ENCODE assay signal across 8 cellular contexts in genomic region chr1:224434447-224435317, GRCh38. TPM values are rescaled to one million over a fixed set of nuclear protein-coding genes. Genes with fewer than 3 reads are reported as not detected.
DNase-seq lines count a peak whose midpoint lies in the region; ATAC-seq and TF ChIP-seq lines count a peak whose summit lies in the region.

TSS of gene WDR26 (minus strand) at chr1:224434797.

- peaks cover 1% of the 10 kb centered on the region for H3K36me3 Mint-ChIP-seq in IgD-negative memory B cell
- peaks cover 17% of the 10 kb centered on the region for H3K36me3 Mint-ChIP-seq in activated T-cell treated with anti-CD3 and anti-CD28 coated beads, Interleukin-2, amount 50 U/mL, for 4 hours (ENCODE audit: insufficient read depth)

- TF ChIP-seq POLR2A in Peyer's patch (IDR thresholded peaks at IDR 0.05) (peak; percentile 66 to 67), esophagus muscularis mucosa (IDR thresholded peaks at IDR 0.05; ENCODE audit: low read depth) (peak; percentile 35)

- peak; percentile 3 for TF ChIP-seq EP300 in esophagus muscularis mucosa (IDR thresholded peaks at IDR 0.05)

- peak within 1 kb of the TSS; percentile 93 to 95 (median 93) for H3K27ac Mint-ChIP-seq in IgD-negative memory B cell

- peak; percentile 88 for ATAC-seq in GM21576 (IDR thresholded peaks at IDR 0.05; ENCODE audit: unreplicated experiment)
- ATAC-seq in activated T-cell treated with anti-CD3 and anti-CD28 coated beads, Interleukin-2, amount 50 U/mL, for 4 hours: peak; percentile 88

- peak; percentile 69 for DNase-seq in DMS79 (lab: John Stamatoyannopoulos, UW)
- DNase-seq in Peyer's patch: peak; percentile 86 to 94 (median 91)
- peak; percentile 70 for DNase-seq in activated T-cell treated with anti-CD3 and anti-CD28 coated beads, Interleukin-2, amount 50 U/mL, for 4 hours
- DNase-seq in esophagus muscularis mucosa (ENCODE audit: extremely low spot score): no peak
- DNase-seq in stimulated activated CD8-positive, alpha-beta memory T cell treated with anti-CD3 and anti-CD28 coated beads, Interleukin-7, amount 100 ng/mL, for 4 hours (ENCODE audit: low read depth in 2 of 2): peak; percentile 74 to 76

- no peaks in the 10 kb centered on the region for H3K27me3 Mint-ChIP-seq in IgD-negative memory B cell
- no peaks in the 10 kb centered on the region for H3K27me3 Mint-ChIP-seq in activated T-cell treated with anti-CD3 and anti-CD28 coated beads, Interleukin-2, amount 50 U/mL, for 4 hours (ENCODE audit: low read depth)

- no peaks in the 10 kb centered on the region for H3K9me3 Mint-ChIP-seq in IgD-negative memory B cell
- no peaks in the 10 kb centered on the region for H3K9me3 Mint-ChIP-seq in activated T-cell treated with anti-CD3 and anti-CD28 coated beads, Interleukin-2, amount 50 U/mL, for 4 hours

- TF ChIP-seq CTCF in Peyer's patch (IDR thresholded peaks at IDR 0.05) (peak in 5 of 6 experiments; percentile 15 to 41 (median 40)), esophagus muscularis mucosa (IDR thresholded peaks at IDR 0.05) (peak in 1 of 3 experiments; percentile 14)

- H3K27me3 ChIP-seq in Peyer's patch (no peaks in the 10 kb centered on the region), esophagus muscularis mucosa (no peaks in the 10 kb centered on the region), muscle layer of duodenum (ENCODE audit: low read depth, low read length) (no peaks in the 10 kb centered on the region)

- peak within 1 kb of the TSS; percentile 90 to 98 (median 96) for H3K4me3 Mint-ChIP-seq in IgD-negative memory B cell
- peak within 1 kb of the TSS; percentile 94 for H3K4me3 Mint-ChIP-seq in activated T-cell treated with anti-CD3 and anti-CD28 coated beads, Interleukin-2, amount 50 U/mL, for 4 hours

- H3K36me3 ChIP-seq in Peyer's patch: no peaks in the 10 kb centered on the region
- H3K36me3 ChIP-seq in esophagus muscularis mucosa: peaks cover 0 to 6% (median 2%) of the 10 kb centered on the region in 4 donors
- H3K36me3 ChIP-seq in muscle layer of duodenum (ENCODE audit: control insufficient read depth in 1 of 2, insufficient read depth in 2 of 2, low read length in 2 of 2): no peaks in the 10 kb centered on the region

- H3K9me3 ChIP-seq in Peyer's patch (no peaks in the 10 kb centered on the region), esophagus muscularis mucosa (no peaks in the 10 kb centered on the region), muscle layer of duodenum (ENCODE audit: control insufficient read depth in 1 of 2, low read length in 2 of 2) (no peaks in the 10 kb centered on the region)

- WGBS in esophagus muscularis mucosa: 0% methylated on average over 19 of the region's 70 CpGs

- H3K4me1 Mint-ChIP-seq in IgD-negative memory B cell: peaks cover 32 to 44% (median 38%) of the 10 kb centered on the region in 3 donors
- H3K4me1 Mint-ChIP-seq in activated T-cell treated with anti-CD3 and anti-CD28 coated beads, Interleukin-2, amount 50 U/mL, for 4 hours (ENCODE audit: low read depth): peaks cover 48% of the 10 kb centered on the region

- H3K27ac ChIP-seq in Peyer's patch (peak within 1 kb of the TSS; percentile 89 to 97 (median 96)), esophagus muscularis mucosa (replicated peaks in 1 of 4) (peak within 1 kb of the TSS; percentile 97 to 98 (median 97)), muscle layer of duodenum (ENCODE audit: low read length) (peak within 1 kb of the TSS; percentile 81)

- peaks cover 0 to 47% (median 9%) of the 10 kb centered on the region in 4 donors for H3K4me1 ChIP-seq in Peyer's patch
- peaks cover 34 to 53% (median 50%) of the 10 kb centered on the region in 4 donors for H3K4me1 ChIP-seq in esophagus muscularis mucosa
- peaks cover 12 to 35% of the 10 kb centered on the region in 2 donors for H3K4me1 ChIP-seq in muscle layer of duodenum (ENCODE audit: control insufficient read depth in 1 of 2, insufficient read depth in 2 of 2, low read length in 2 of 2)

- peak within 1 kb of the TSS; percentile 66 to 91 (median 72) for H3K4me3 ChIP-seq in Peyer's patch
- H3K4me3 ChIP-seq in esophagus muscularis mucosa: peak within 1 kb of the TSS; percentile 79 to 98 (median 88)
- peak within 1 kb of the TSS; percentile 81 to 85 for H3K4me3 ChIP-seq in muscle layer of duodenum (ENCODE audit: low read depth in 1 of 2, low read length in 2 of 2)

- intact Hi-C loops in esophagus muscularis mucosa (cut with DNase I): no loop called here

RNA-seq across cellular contexts. Expression of gene WDR26, which starts in this region (rescaled TPM):
- 4.0 TPM for polyA plus RNA-seq in IgD-negative memory B cell
- total RNA-seq in Peyer's patch (10 to 100 TPM; 48.0 to 80.9 (median 61.2) TPM), esophagus muscularis mucosa (10 to 100 TPM; 74.9 to 84.7 (median 78.4) TPM)
- 10 to 100 TPM; 48.9 to 58.6 (median 53.6) TPM for total RNA-seq in activated T-cell treated with anti-CD3 and anti-CD28 coated beads, Interleukin-2, amount 50 U/mL, for 4 hours
